Comparison of ENCODE assay signal across 17 cellular contexts in genomic region chr20:20683922-20684321, GRCh38. TPM values are rescaled to one million over a fixed set of nuclear protein-coding genes. Genes with fewer than 3 reads are reported as not detected.
A peak's percentile ranks its signal among the peaks of the same experiment; 100 is the strongest.
DNase-seq lines count a peak whose midpoint lies in the region; ATAC-seq and TF ChIP-seq lines count a peak whose summit lies in the region.
"Had no signal": no experiment of that assay in that cellular context is flagged by ENCODE, and none has a peak within 500 bp of the region (broad histone marks: within the 10 kb centered on the region; RNA-seq: fewer than 3 reads in every experiment).

No MANE protein-coding gene starts in this region.

- H3K27me3 Mint-ChIP-seq in activated CD4-positive, alpha-beta T cell treated with anti-CD3 and anti-CD28 coated beads for 36 hours: no peaks in the 10 kb centered on the region
- H3K27me3 Mint-ChIP-seq in CD4-positive, CD25-positive, alpha-beta regulatory T cell: no peaks in the 10 kb centered on the region
- H3K27me3 Mint-ChIP-seq in activated naive CD8-positive, alpha-beta T cell treated with anti-CD3 and anti-CD28 coated beads for 36 hours: no peaks in the 10 kb centered on the region
- H3K27me3 Mint-ChIP-seq: CD4-positive, alpha-beta memory T cell; IgD-negative memory B cell had no signal

- POLR2A ChIA-PET in activated CD4-positive, alpha-beta T cell treated with anti-CD3 and anti-CD28 coated beads for 36 hours (lab: Charles Lee): no interaction called here

- DNase-seq in activated CD4-positive, alpha-beta T cell treated with anti-CD3 and anti-CD28 coated beads for 36 hours: peak; percentile 36
- DNase-seq in activated CD4-positive, alpha-beta T cell treated with anti-CD3 and anti-CD28 coated beads, Interleukin-2, amount 50 U/mL, for 1 hour: no peak
- DNase-seq in CD4-positive, CD25-positive, alpha-beta regulatory T cell: no peak
- no peak for DNase-seq in activated naive CD8-positive, alpha-beta T cell treated with anti-CD3 and anti-CD28 coated beads for 36 hours
- DNase-seq in CD1c-positive myeloid dendritic cell (ENCODE audit: extremely low spot score) (no peak), tibial nerve (ENCODE audit: low spot score in 2 of 2) (no peak)
- DNase-seq: CD4-positive, alpha-beta memory T cell; NCI-H1436; NCI-H2029; NCI-H2171; NCI-H82; PC-9; SJCRH30 had no signal

- H3K27me3 ChIP-seq in CD4-positive, CD25-positive, alpha-beta regulatory T cell (ENCODE audit: control insufficient read depth, insufficient read depth, low read length): no peaks in the 10 kb centered on the region
- no peaks in the 10 kb centered on the region for H3K27me3 ChIP-seq in neutrophil
- H3K27me3 ChIP-seq in tibial nerve: no peaks in the 10 kb centered on the region
- H3K27me3 ChIP-seq: SJCRH30 had no signal

- peak; percentile 51 for ATAC-seq in activated CD4-positive, alpha-beta T cell treated with anti-CD3 and anti-CD28 coated beads for 36 hours
- no peak for ATAC-seq in CD4-positive, CD25-positive, alpha-beta regulatory T cell (ENCODE audit: low read depth in 2 of 2)
- no peak for ATAC-seq in HG02623 (IDR thresholded peaks at IDR 0.05; ENCODE audit: unreplicated experiment)

- CTCF ChIA-PET in activated CD4-positive, alpha-beta T cell treated with anti-CD3 and anti-CD28 coated beads for 36 hours (lab: Charles Lee): interaction anchor here (0.6 kb wide), 1 partner anchor 22 kb away, joined by 3 read pairs; no protein-coding TSS in a partner anchor

- intact Hi-C loops in activated CD4-positive, alpha-beta T cell treated with anti-CD3 and anti-CD28 coated beads for 36 hours (cut with DNase I, micrococcal nuclease): loop anchor here in 1 of 2 experiments (5.0 kb wide), 1 partner anchor 143 kb away; no protein-coding TSS in a partner anchor

- H3K27ac ChIP-seq in CD4-positive, CD25-positive, alpha-beta regulatory T cell (ENCODE audit: insufficient read depth, low read length, poor library complexity, severe bottlenecking): no peak overlapping the region
- peak overlapping the region; percentile 84 for H3K27ac ChIP-seq in neutrophil
- H3K27ac ChIP-seq in tibial nerve: no peak overlapping the region
- H3K27ac ChIP-seq: PC-9, SJCRH30 had no signal

- H3K36me3 ChIP-seq in CD4-positive, CD25-positive, alpha-beta regulatory T cell (ENCODE audit: control insufficient read depth, insufficient read depth, low read length): peaks cover 6% of the 10 kb centered on the region
- H3K36me3 ChIP-seq in neutrophil (peaks cover 2% of the 10 kb centered on the region), tibial nerve (peaks cover 0 to 6% (median 0%) of the 10 kb centered on the region in 3 donors)
- H3K36me3 ChIP-seq: HAP-1, SJCRH30 had no signal

- no peak overlapping the region for H3K4me3 ChIP-seq in CD4-positive, CD25-positive, alpha-beta regulatory T cell (ENCODE audit: low read depth, low read length)
- H3K4me3 ChIP-seq in neutrophil (ENCODE audit: low read depth in 1 of 2, low read length in 1 of 2) (no peak overlapping the region), tibial nerve (no peak overlapping the region)
- H3K4me3 ChIP-seq: HAP-1, PC-9, SJCRH30 had no signal

- TF ChIP-seq CTCF in neutrophil (IDR thresholded peaks at IDR 0.05): no peak
- no peak for TF ChIP-seq CTCF in tibial nerve (IDR thresholded peaks at IDR 0.05)

- H3K4me1 Mint-ChIP-seq in activated CD4-positive, alpha-beta T cell treated with anti-CD3 and anti-CD28 coated beads for 36 hours: peaks cover 46% of the 10 kb centered on the region
- peaks cover 15 to 78% (median 34%) of the 10 kb centered on the region in 4 donors for H3K4me1 Mint-ChIP-seq in CD4-positive, CD25-positive, alpha-beta regulatory T cell
- peaks cover 51% of the 10 kb centered on the region for H3K4me1 Mint-ChIP-seq in activated naive CD8-positive, alpha-beta T cell treated with anti-CD3 and anti-CD28 coated beads for 36 hours

- no peak for TF ChIP-seq POLR2A in tibial nerve (IDR thresholded peaks at IDR 0.05)

- no peak for TF ChIP-seq EP300 in tibial nerve (IDR thresholded peaks at IDR 0.05)

- H3K4me3 Mint-ChIP-seq in activated CD4-positive, alpha-beta T cell treated with anti-CD3 and anti-CD28 coated beads for 36 hours: no peak overlapping the region
- no peak overlapping the region for H3K4me3 Mint-ChIP-seq in CD4-positive, CD25-positive, alpha-beta regulatory T cell
- H3K4me3 Mint-ChIP-seq in activated naive CD8-positive, alpha-beta T cell treated with anti-CD3 and anti-CD28 coated beads for 36 hours: no peak overlapping the region
- H3K4me3 Mint-ChIP-seq: CD4-positive, alpha-beta memory T cell; IgD-negative memory B cell had no signal

- H3K27ac Mint-ChIP-seq in activated CD4-positive, alpha-beta T cell treated with anti-CD3 and anti-CD28 coated beads for 36 hours: peak overlapping the region; percentile 44
- peak overlapping the region in 2 of 3 donors; percentile 26 to 28 for H3K27ac Mint-ChIP-seq in CD4-positive, CD25-positive, alpha-beta regulatory T cell
- H3K27ac Mint-ChIP-seq in activated naive CD8-positive, alpha-beta T cell treated with anti-CD3 and anti-CD28 coated beads for 36 hours: peak overlapping the region; percentile 34
- H3K27ac Mint-ChIP-seq: IgD-negative memory B cell had no signal

- peaks cover 1% of the 10 kb centered on the region for H3K36me3 Mint-ChIP-seq in activated CD4-positive, alpha-beta T cell treated with anti-CD3 and anti-CD28 coated beads for 36 hours (ENCODE audit: low read depth)
- H3K36me3 Mint-ChIP-seq in CD4-positive, CD25-positive, alpha-beta regulatory T cell: peaks cover 12% of the 10 kb centered on the region
- H3K36me3 Mint-ChIP-seq in activated naive CD8-positive, alpha-beta T cell treated with anti-CD3 and anti-CD28 coated beads for 36 hours: peaks cover 2% of the 10 kb centered on the region

- H3K4me1 ChIP-seq in CD4-positive, CD25-positive, alpha-beta regulatory T cell (ENCODE audit: control insufficient read depth, insufficient read depth, low read length, poor library complexity, severe bottlenecking): no peaks in the 10 kb centered on the region
- H3K4me1 ChIP-seq in neutrophil (ENCODE audit: control insufficient read depth in 1 of 2, insufficient read depth in 1 of 2, low read depth in 1 of 2, low read length in 1 of 2) (peaks cover 83 to 84% of the 10 kb centered on the region in 2 experiments), tibial nerve (peaks cover 0 to 5% (median 0%) of the 10 kb centered on the region in 4 donors)
- H3K4me1 ChIP-seq: HAP-1, SJCRH30 had no signal

- no peaks in the 10 kb centered on the region for H3K9me3 ChIP-seq in CD4-positive, CD25-positive, alpha-beta regulatory T cell (ENCODE audit: control insufficient read depth in 2 of 2, low read length in 2 of 2)
- H3K9me3 ChIP-seq in neutrophil: no peaks in the 10 kb centered on the region
- no peaks in the 10 kb centered on the region for H3K9me3 ChIP-seq in tibial nerve
- H3K9me3 ChIP-seq: HAP-1, SJCRH30 had no signal

- no peaks in the 10 kb centered on the region for H3K9me3 Mint-ChIP-seq in activated CD4-positive, alpha-beta T cell treated with anti-CD3 and anti-CD28 coated beads for 36 hours (ENCODE audit: low read depth)
- no peaks in the 10 kb centered on the region for H3K9me3 Mint-ChIP-seq in CD4-positive, CD25-positive, alpha-beta regulatory T cell
- H3K9me3 Mint-ChIP-seq in activated naive CD8-positive, alpha-beta T cell treated with anti-CD3 and anti-CD28 coated beads for 36 hours: no peaks in the 10 kb centered on the region
- H3K9me3 Mint-ChIP-seq: IgD-negative memory B cell had no signal

- WGBS in tibial nerve, 2 donors: 81 to 82% methylated on average over 4 of the region's 4 CpGs

RNA-seq across cellular contexts. Expression of gene RALGAPA2, which starts 28.5 kb away (rescaled TPM):
- total RNA-seq in activated CD4-positive, alpha-beta T cell treated with anti-CD3 and anti-CD28 coated beads for 36 hours: 10 to 100 TPM; 20.2 to 26.4 TPM
- total RNA-seq in CD4-positive, CD25-positive, alpha-beta regulatory T cell: 28.8 TPM
- 1 to 10 TPM; 4.7 to 6.4 (median 5.5) TPM for polyA plus RNA-seq in CD4-positive, CD25-positive, alpha-beta regulatory T cell
- 10 to 100 TPM; 14.7 to 15.6 TPM for total RNA-seq in activated naive CD8-positive, alpha-beta T cell treated with anti-CD3 and anti-CD28 coated beads for 36 hours
- total RNA-seq in tibial nerve: 10 to 100 TPM; 20.5 to 42.9 (median 29.6) TPM
